Comparison of ENCODE assay signal across 11 cellular contexts in genomic region chr17:14552311-14552710, GRCh38.
"Had no signal": no experiment of that assay in that cellular context is flagged by ENCODE, and none has a peak within 500 bp of the region (broad histone marks: within the 10 kb centered on the region; RNA-seq: fewer than 3 reads in every experiment).

No MANE protein-coding gene starts in this region.

- H3K27ac ChIP-seq: gastroesophageal sphincter, heart left ventricle, left lung, thoracic aorta, upper lobe of right lung, VCaP had no signal

- H3K9me3 ChIP-seq: gastroesophageal sphincter, heart left ventricle, left lung, thoracic aorta, upper lobe of right lung had no signal

- H3K27me3 ChIP-seq: gastroesophageal sphincter, left lung, upper lobe of right lung had no signal

- H3K36me3 ChIP-seq: gastroesophageal sphincter, heart left ventricle, left lung, thoracic aorta, upper lobe of right lung had no signal

- ATAC-seq: gastroesophageal sphincter; heart left ventricle; left lung; stimulated activated naive B cell treated with anti-CD40 and anti-IgM and Interleukin-4, amounts not matched to agents 10 μg/mL and 1 μg/mL and 100 μg/mL, for 72 hours; upper lobe of right lung had no signal

- H3K4me3 ChIP-seq: gastroesophageal sphincter, heart left ventricle, left lung, thoracic aorta, upper lobe of right lung had no signal

- H3K4me1 ChIP-seq: gastroesophageal sphincter, heart left ventricle, left lung, upper lobe of right lung had no signal

- DNase-seq: activated CD4-positive, alpha-beta T cell treated with anti-CD3 and anti-CD28 coated beads for 1 hour; activated CD4-positive, alpha-beta T cell treated with anti-CD3 and anti-CD28 coated beads, Interleukin-2, amount 50 U/mL, for 4 hours; activated gamma-delta T cell; heart left ventricle; left lung; retina; stimulated activated naive B cell treated with anti-CD40 and anti-IgM and Interleukin-4, amounts not matched to agents 10 μg/mL and 1 μg/mL and 100 μg/mL, for 72 hours; upper lobe of right lung had no signal
